8 cellular contexts compared by ENCODE assay signal in the genomic region with DNA sequence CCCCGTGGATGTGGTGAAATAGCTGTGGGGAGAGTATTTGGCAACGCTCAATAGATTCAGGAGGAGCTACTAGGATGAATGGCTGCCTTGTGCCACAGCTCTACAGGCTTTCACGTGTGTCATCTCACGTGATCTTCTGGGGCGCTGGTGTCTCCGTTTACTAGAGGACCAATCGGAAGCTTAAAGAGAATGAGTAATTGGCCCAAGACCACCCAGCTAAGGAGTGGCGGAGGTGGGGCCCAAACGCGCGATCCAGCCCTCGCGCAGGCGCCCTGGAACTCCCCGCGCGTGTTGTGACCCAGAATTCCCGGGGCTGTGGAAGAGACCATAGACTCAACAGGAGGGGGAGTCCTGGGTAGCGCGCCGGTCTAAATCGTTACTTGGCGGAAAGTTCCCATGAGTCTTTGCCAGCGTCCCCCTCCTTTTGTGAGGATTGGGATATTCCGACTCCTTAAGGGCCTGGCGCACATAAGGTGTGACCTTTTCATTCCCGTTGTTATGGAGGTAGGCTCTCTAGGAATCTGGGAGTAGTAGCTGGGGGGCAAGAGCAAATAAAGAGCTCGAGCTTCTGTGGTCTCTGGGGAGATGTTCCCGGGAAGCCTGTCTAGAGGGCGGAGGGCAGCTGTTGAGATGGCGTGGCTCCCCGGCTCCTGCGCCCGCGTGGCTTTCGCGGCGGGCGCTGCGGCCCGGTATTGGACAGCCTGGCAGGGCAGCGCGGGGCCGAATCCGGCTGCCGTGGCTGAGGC. TPM values are rescaled to one million over a fixed set of nuclear protein-coding genes. Genes with fewer than 3 reads are reported as not detected.
DNase-seq lines count a peak whose midpoint lies in the region; TF ChIP-seq lines count a peak whose summit lies in the region.

No MANE protein-coding gene starts in this region.

- H3K27ac ChIP-seq in effector memory CD4-positive, alpha-beta T cell (ENCODE audit: insufficient read depth, low read length, poor library complexity, severe bottlenecking) = peak overlapping the region; percentile 87

- peak overlapping the region; percentile 77 for H3K4me3 ChIP-seq in effector memory CD4-positive, alpha-beta T cell (ENCODE audit: insufficient read depth, low read depth, low read length, poor library complexity, severe bottlenecking)

- TF ChIP-seq CTCF in GM20000 (IDR thresholded peaks at IDR 0.05; ENCODE audit: extremely low read depth, missing control alignments) = no peak

- peaks cover 19% of the 10 kb centered on the region for H3K4me1 ChIP-seq in effector memory CD4-positive, alpha-beta T cell (ENCODE audit: control insufficient read depth, insufficient read depth, low read length, poor library complexity, severe bottlenecking)

- peaks cover 22% of the 10 kb centered on the region for H3K36me3 ChIP-seq in effector memory CD4-positive, alpha-beta T cell (ENCODE audit: control insufficient read depth, insufficient read depth, low read length)

- DNase-seq in COLO668 (lab: John Stamatoyannopoulos, UW; ENCODE audit: unreplicated experiment) = peak; percentile 94
- DNase-seq in GM20000 (ENCODE audit: low spot score) = peak; percentile 98
- peak; percentile 98 for DNase-seq in HS-5 (ENCODE audit: low read depth)
- peak; percentile 74 for DNase-seq in NK-92 (lab: John Stamatoyannopoulos, UW; ENCODE audit: unreplicated experiment)
- peak; percentile 94 for DNase-seq in activated CD8-positive, alpha-beta memory T cell treated with anti-CD3 and anti-CD28 coated beads for 24 hours
- DNase-seq in effector memory CD4-positive, alpha-beta T cell = peak; percentile 93 to 94 (median 93)
- DNase-seq in lung microvascular endothelial cell (ENCODE audit: low read depth in 2 of 2) = peak; percentile 99 to 100
- peak; percentile 83 to 93 (median 91) for DNase-seq in stimulated activated CD4-positive, alpha-beta T cell treated with anti-CD3 and anti-CD28 coated beads, TNF-alpha, amount 100 ng/mL, for 4 hours (ENCODE audit: low read depth in 3 of 3)

- no peaks in the 10 kb centered on the region for H3K9me3 ChIP-seq in effector memory CD4-positive, alpha-beta T cell (ENCODE audit: control insufficient read depth, low read length)

- no peaks in the 10 kb centered on the region for H3K27me3 ChIP-seq in effector memory CD4-positive, alpha-beta T cell (replicated peaks; ENCODE audit: control insufficient read depth, insufficient read depth, low read length, poor library complexity, severe bottlenecking)

RNA-seq across cellular contexts. Expression of gene TRPV2, which starts 23.4 kb away (rescaled TPM):
- total RNA-seq in lung microvascular endothelial cell = 23.2 and 29.4 TPM in 2 replicates

RNA-seq across cellular contexts. Expression of gene LRRC75A, which starts 53.3 kb away (rescaled TPM):
- 0.99 and 1.1 TPM in 2 replicates for total RNA-seq in lung microvascular endothelial cell

RNA-seq across cellular contexts. Expression of gene UBB, which starts 57.8 kb away (rescaled TPM):
- 2,180 and 2,800 TPM in 2 replicates for total RNA-seq in lung microvascular endothelial cell

Comparison
In these comparisons a context has a peak if more than half of its experiments do, and no peak if none do; other contexts are left out.
1. Peak in every context shown above with its lines: DNase-seq, H3K4me3 ChIP-seq and H3K27ac ChIP-seq.